ENCODE assay signal across 33 cellular contexts in genomic region chr16:6427621-6428020, GRCh38.
"Had no signal": no experiment of that assay in that cellular context is flagged by ENCODE, and none has a peak within 500 bp of the region (broad histone marks: within the 10 kb centered on the region; RNA-seq: fewer than 3 reads in every experiment).

No MANE protein-coding gene starts in this region.

- H3K79me2 ChIP-seq: parathyroid adenoma had no signal

- H3K4me3 ChIP-seq: ovary, psoas muscle, skin epidermis, smooth muscle cell, spleen, suprapubic skin, testis, tibial artery, transverse colon, upper lobe of right lung, uterus had no signal

- H3K9ac ChIP-seq: parathyroid adenoma had no signal

- H3K27ac ChIP-seq: neutrophil, ovary, parathyroid adenoma, psoas muscle, skin epidermis, spleen, suprapubic skin, testis, tibial artery, transverse colon, upper lobe of right lung, uterus had no signal

- H3K4me2 ChIP-seq: smooth muscle cell had no signal

- H3K36me3 Mint-ChIP-seq: naive thymus-derived CD8-positive, alpha-beta T cell; natural killer cell treated with Interleukin-12 subunit alpha and Interleukin-12 subunit beta and Interleukin-15 and Interleukin-18, amount 100 ng/mL, for 72 hours; stimulated activated memory B cell treated with anti-CD40 and anti-IgM and Interleukin-4, amounts not matched to agents 10 μg/mL and 1 μg/mL and 100 μg/mL, for 72 hours; type B pancreatic cell had no signal

- H3K4me3 Mint-ChIP-seq: naive thymus-derived CD8-positive, alpha-beta T cell; natural killer cell treated with Interleukin-12 subunit alpha and Interleukin-12 subunit beta and Interleukin-15 and Interleukin-18, amount 100 ng/mL, for 72 hours; nephron progenitor cell; neural crest cell; stimulated activated memory B cell treated with anti-CD40 and anti-IgM and Interleukin-4, amounts not matched to agents 10 μg/mL and 1 μg/mL and 100 μg/mL, for 72 hours; stimulated activated naive CD8-positive, alpha-beta T cell treated with anti-CD3 and anti-CD28 coated beads, Interleukin-15, amount 100 ng/mL, for 72 hours; type B pancreatic cell had no signal

- H3K9me3 ChIP-seq: neutrophil, ovary, psoas muscle, suprapubic skin, testis, transverse colon, upper lobe of right lung, uterus had no signal

- H2AFZ ChIP-seq: parathyroid adenoma had no signal

- ATAC-seq: naive thymus-derived CD8-positive, alpha-beta T cell; natural killer cell treated with Interleukin-12 subunit alpha and Interleukin-12 subunit beta and Interleukin-15 and Interleukin-18, amount 100 ng/mL, for 72 hours; psoas muscle; right cardiac atrium; sciatic nerve; stimulated activated memory B cell treated with anti-CD40 and anti-IgM and Interleukin-4, amounts not matched to agents 10 μg/mL and 1 μg/mL and 100 μg/mL, for 72 hours; stimulated activated naive CD8-positive, alpha-beta T cell treated with anti-CD3 and anti-CD28 coated beads, Interleukin-15, amount 100 ng/mL, for 72 hours; stimulated activated naive CD8-positive, alpha-beta T cell treated with anti-CD3 and anti-CD28 coated beads, Interleukin-15, Interleukin-2, amounts not matched to agents 100 U/mL and 50 U/mL, for 24 hours; upper lobe of right lung had no signal

- H3K4me1 ChIP-seq: parathyroid adenoma, psoas muscle, spleen, suprapubic skin, testis, tibial artery, transverse colon, upper lobe of right lung, uterus had no signal

- DNase-seq: naive thymus-derived CD8-positive, alpha-beta T cell; nephron progenitor cell; nucleus accumbens; ovary; posterior cingulate gyrus; psoas muscle; right cardiac atrium; spleen; stimulated activated CD4-positive, alpha-beta T cell treated with anti-CD3 and anti-CD28 coated beads, Interleukin-12 subunit alpha, Interleukin-12 subunit beta, amount 100 ng/mL, for 4 hours; stimulated activated CD4-positive, alpha-beta T cell treated with anti-CD3 and anti-CD28 coated beads, Interleukin-1b, Interleukin-23, amount 100 ng/mL, for 48 hours; stimulated activated CD4-positive, alpha-beta T cell treated with anti-CD3 and anti-CD28 coated beads, Interleukin-4, amount 100 ng/mL, for 1 hour; stimulated activated CD4-positive, alpha-beta T cell treated with anti-CD3 and anti-CD28 coated beads, Interleukin-4, amount 100 ng/mL, for 4 hours; stimulated activated CD8-positive, alpha-beta memory T cell treated with anti-CD3 and anti-CD28 coated beads, Interleukin-4, amount 100 ng/mL, for 48 hours; stimulated activated naive CD4-positive, alpha-beta T cell; stimulated activated naive CD8-positive, alpha-beta T cell treated with anti-CD3 and anti-CD28 coated beads, Interleukin-15, amount 100 ng/mL, for 72 hours; stimulated activated naive CD8-positive, alpha-beta T cell treated with anti-CD3 and anti-CD28 coated beads, Interleukin-15, Interleukin-2, amounts not matched to agents 100 U/mL and 50 U/mL, for 24 hours; substantia nigra; testis; tibial artery; transverse colon; upper lobe of right lung; uterus had no signal

- H3K36me3 ChIP-seq: neutrophil, ovary, spleen, suprapubic skin, tibial artery, transverse colon, upper lobe of right lung, uterus had no signal

- H3K27me3 Mint-ChIP-seq: natural killer cell treated with Interleukin-12 subunit alpha and Interleukin-12 subunit beta and Interleukin-15 and Interleukin-18, amount 100 ng/mL, for 72 hours; stimulated activated memory B cell treated with anti-CD40 and anti-IgM and Interleukin-4, amounts not matched to agents 10 μg/mL and 1 μg/mL and 100 μg/mL, for 72 hours; stimulated activated naive CD8-positive, alpha-beta T cell treated with anti-CD3 and anti-CD28 coated beads, Interleukin-15, amount 100 ng/mL, for 72 hours; type B pancreatic cell had no signal

- H3K27ac Mint-ChIP-seq: naive thymus-derived CD8-positive, alpha-beta T cell; natural killer cell treated with Interleukin-12 subunit alpha and Interleukin-12 subunit beta and Interleukin-15 and Interleukin-18, amount 100 ng/mL, for 72 hours; nephron progenitor cell; progenitor cell of endocrine pancreas; stimulated activated memory B cell treated with anti-CD40 and anti-IgM and Interleukin-4, amounts not matched to agents 10 μg/mL and 1 μg/mL and 100 μg/mL, for 72 hours; stimulated activated naive CD8-positive, alpha-beta T cell treated with anti-CD3 and anti-CD28 coated beads, Interleukin-15, amount 100 ng/mL, for 72 hours; type B pancreatic cell had no signal

- H3K27me3 ChIP-seq: neutrophil, ovary, spleen, suprapubic skin, testis, tibial artery, transverse colon, upper lobe of right lung, uterus had no signal

- H3K9me3 Mint-ChIP-seq: nephron progenitor cell, neural crest cell, type B pancreatic cell had no signal

- H3K4me1 Mint-ChIP-seq: naive thymus-derived CD8-positive, alpha-beta T cell; nephron progenitor cell; neural crest cell; stimulated activated memory B cell treated with anti-CD40 and anti-IgM and Interleukin-4, amounts not matched to agents 10 μg/mL and 1 μg/mL and 100 μg/mL, for 72 hours; stimulated activated naive CD8-positive, alpha-beta T cell treated with anti-CD3 and anti-CD28 coated beads, Interleukin-15, amount 100 ng/mL, for 72 hours had no signal
